Comparison of ENCODE assay signal across 18 cellular contexts in genomic region chr9:88429595-88430430, GRCh38. TPM values are rescaled to one million over a fixed set of nuclear protein-coding genes. Genes with fewer than 3 reads are reported as not detected.
DNase-seq lines count a peak whose midpoint lies in the region; ATAC-seq, FAIRE-seq and TF ChIP-seq lines count a peak whose summit lies in the region.
"Had no signal": no experiment of that assay in that cellular context is flagged by ENCODE, and none has a peak within 500 bp of the region (broad histone marks: within the 10 kb centered on the region; RNA-seq: fewer than 3 reads in every experiment).

No MANE protein-coding gene starts in this region.

- CTCF ChIA-PET in activated CD4-positive, alpha-beta T cell treated with anti-CD3 and anti-CD28 coated beads for 36 hours (lab: Charles Lee), result interaction anchor here (0.6 kb wide), 1 partner anchor 104 kb away, joined by 3 read pairs; no protein-coding TSS in a partner anchor

- H3K27ac ChIP-seq in astrocyte (ENCODE audit: low read depth, low read length), result no peak overlapping the region
- peak overlapping the region; percentile 23 for H3K27ac ChIP-seq in smooth muscle cell (ENCODE audit: low read depth)
- H3K27ac ChIP-seq: 22Rv1, SJCRH30 had no signal

- H3K27me3 ChIP-seq in astrocyte (ENCODE audit: insufficient read depth, low read length) (no peaks in the 10 kb centered on the region), smooth muscle cell (ENCODE audit: low read depth) (no peaks in the 10 kb centered on the region)
- H3K27me3 ChIP-seq: SJCRH30 had no signal

- H3K9me3 ChIP-seq in astrocyte (ENCODE audit: insufficient read depth, low read depth, low read length) (no peaks in the 10 kb centered on the region), smooth muscle cell (replicated peaks; ENCODE audit: low read depth) (no peaks in the 10 kb centered on the region)
- H3K9me3 ChIP-seq: SJCRH30 had no signal

- H3K4me1 ChIP-seq in astrocyte (ENCODE audit: insufficient read depth, low read length) (peaks cover 16% of the 10 kb centered on the region), smooth muscle cell (ENCODE audit: low read depth) (peaks cover 9% of the 10 kb centered on the region)

- H3K4me3 ChIP-seq in astrocyte (ENCODE audit: insufficient read depth, low read depth, low read length), result no peak overlapping the region
- no peak overlapping the region for H3K4me3 ChIP-seq in smooth muscle cell
- H3K4me3 ChIP-seq: SJCRH30 had no signal

- no peak for DNase-seq in activated CD4-positive, alpha-beta T cell treated with anti-CD3 and anti-CD28 coated beads for 36 hours
- no peak for DNase-seq in activated CD4-positive, alpha-beta T cell treated with anti-CD3 and anti-CD28 coated beads, Interleukin-2, amount 50 U/mL, for 4 hours
- DNase-seq in astrocyte (ENCODE audit: low read depth), result peak; percentile 18
- DNase-seq in hepatic stellate cell (ENCODE audit: low spot score), result peak; percentile 11
- no peak for DNase-seq in smooth muscle cell (lab: John Stamatoyannopoulos, UW; ENCODE audit: unreplicated experiment)
- DNase-seq in NCI-H1694 treated with DMSO at 0.1 percent for 48 hours (lab: John Stamatoyannopoulos, UW), result no peak
- DNase-seq: DND-41, GOT3, KBM-7, NCI-H1417 treated with DMSO at 0.1 percent for 48 hours, NCI-H1930, NCI-H226, NCI-H524 treated with DMSO at 0.1 percent for 48 hours, SJCRH30 had no signal

- H3K36me3 ChIP-seq in astrocyte (ENCODE audit: insufficient read depth, low read length) (peaks cover 17% of the 10 kb centered on the region), smooth muscle cell (ENCODE audit: low read depth) (no peaks in the 10 kb centered on the region)

- H3K4me3 Mint-ChIP-seq in activated CD4-positive, alpha-beta T cell treated with anti-CD3 and anti-CD28 coated beads for 36 hours, result no peak overlapping the region
- no peak overlapping the region for H3K4me3 Mint-ChIP-seq in astrocyte (ENCODE audit: unreplicated experiment)
- H3K4me3 Mint-ChIP-seq: CD14-positive monocyte had no signal

- no peak for ATAC-seq in activated CD4-positive, alpha-beta T cell treated with anti-CD3 and anti-CD28 coated beads for 36 hours
- ATAC-seq in HG03565 (IDR thresholded peaks at IDR 0.05; ENCODE audit: unreplicated experiment) (no peak), HG03025 (IDR thresholded peaks at IDR 0.05; ENCODE audit: low FRiP score, unreplicated experiment) (no peak)

- H4K20me1 ChIP-seq in astrocyte (ENCODE audit: insufficient read depth, low read length) (peaks cover 42% of the 10 kb centered on the region), smooth muscle cell (ENCODE audit: low read depth) (peaks cover 64% of the 10 kb centered on the region)

- H3K4me2 ChIP-seq in astrocyte (ENCODE audit: low read length) (peak overlapping the region; percentile 25), smooth muscle cell (no peak overlapping the region)

- no peaks in the 10 kb centered on the region for H3K9me3 Mint-ChIP-seq in activated CD4-positive, alpha-beta T cell treated with anti-CD3 and anti-CD28 coated beads for 36 hours (ENCODE audit: low read depth)
- H3K9me3 Mint-ChIP-seq in astrocyte (ENCODE audit: unreplicated experiment), result peaks cover 2% of the 10 kb centered on the region

- peak overlapping the region; percentile 20 for H3K27ac Mint-ChIP-seq in activated CD4-positive, alpha-beta T cell treated with anti-CD3 and anti-CD28 coated beads for 36 hours
- H3K27ac Mint-ChIP-seq in astrocyte (ENCODE audit: unreplicated experiment), result no peak overlapping the region

- H3K79me2 ChIP-seq in astrocyte (ENCODE audit: insufficient read depth, low read length) (peaks cover 77% of the 10 kb centered on the region), smooth muscle cell (ENCODE audit: low read depth) (peaks cover 88% of the 10 kb centered on the region)

- intact Hi-C loops in activated CD4-positive, alpha-beta T cell treated with anti-CD3 and anti-CD28 coated beads for 36 hours (cut with DNase I, micrococcal nuclease), result no loop called here

- H3K36me3 Mint-ChIP-seq in activated CD4-positive, alpha-beta T cell treated with anti-CD3 and anti-CD28 coated beads for 36 hours (ENCODE audit: low read depth), result peaks cover 19% of the 10 kb centered on the region
- H3K36me3 Mint-ChIP-seq in astrocyte (ENCODE audit: low read depth, unreplicated experiment), result peaks cover 15% of the 10 kb centered on the region

- 74% methylated on average over 3 of the region's 3 CpGs for WGBS in smooth muscle cell (ENCODE audit: low lambda C conversion rate)

- peaks cover 17% of the 10 kb centered on the region for H3K4me1 Mint-ChIP-seq in activated CD4-positive, alpha-beta T cell treated with anti-CD3 and anti-CD28 coated beads for 36 hours
- peaks cover 18% of the 10 kb centered on the region for H3K4me1 Mint-ChIP-seq in astrocyte (ENCODE audit: low read depth, unreplicated experiment)

- H3K9ac ChIP-seq in astrocyte (ENCODE audit: low read length) (no peak overlapping the region), smooth muscle cell (ENCODE audit: low read depth) (no peak overlapping the region)

- H2AFZ ChIP-seq in astrocyte (ENCODE audit: low read depth, low read length) (no peak overlapping the region), smooth muscle cell (ENCODE audit: low read depth) (no peak overlapping the region)

- peaks cover 4% of the 10 kb centered on the region for H3F3A ChIP-seq in smooth muscle cell (ENCODE audit: low read depth)

- H3K27me3 Mint-ChIP-seq in activated CD4-positive, alpha-beta T cell treated with anti-CD3 and anti-CD28 coated beads for 36 hours, result no peaks in the 10 kb centered on the region
- H3K27me3 Mint-ChIP-seq in astrocyte (ENCODE audit: low read depth, unreplicated experiment), result no peaks in the 10 kb centered on the region

- POLR2A ChIA-PET in activated CD4-positive, alpha-beta T cell treated with anti-CD3 and anti-CD28 coated beads for 36 hours (lab: Charles Lee), result no interaction called here

- no peak for TF ChIP-seq CTCF in astrocyte (IDR thresholded peaks at IDR 0.05; ENCODE audit: insufficient read depth, low read depth, low read length)
- TF ChIP-seq CTCF in smooth muscle cell (IDR thresholded peaks at IDR 0.05; ENCODE audit: borderline replicate concordance, insufficient read depth, poor library complexity, severe bottlenecking), result no peak

- no peak for FAIRE-seq in astrocyte (lab: Jason Lieb, UNC)

RNA-seq across cellular contexts. Expression of gene SPIN1, which starts 41.6 kb away (rescaled TPM):
- total RNA-seq in activated CD4-positive, alpha-beta T cell treated with anti-CD3 and anti-CD28 coated beads for 36 hours, result 10 to 100 TPM; 17.9 to 22.1 TPM
- 63.9 and 74.1 TPM in 2 replicates for total RNA-seq in astrocyte
- 122 and 129 TPM in 2 replicates for total RNA-seq in smooth muscle cell
- 56.4 and 60.0 TPM in 2 replicates for polyA plus RNA-seq in smooth muscle cell

Comparison
In these comparisons a context has a peak if more than half of its experiments do, and no peak if none do; other contexts are left out.
1. DNase-seq: peak in astrocyte (single experiment) and hepatic stellate cell (single experiment); none in activated CD4-positive, alpha-beta T cell treated with anti-CD3 and anti-CD28 coated beads for 36 hours (single experiment), activated CD4-positive, alpha-beta T cell treated with anti-CD3 and anti-CD28 coated beads, Interleukin-2, amount 50 U/mL, for 4 hours (0 of 2), smooth muscle cell (single experiment) and NCI-H1694 treated with DMSO at 0.1 percent for 48 hours (single experiment).